ENCODE assay signal across 9 cellular contexts in genomic region chr2:46230115-46230571, GRCh38.
DNase-seq lines count a peak whose midpoint lies in the region; ATAC-seq, FAIRE-seq and TF ChIP-seq lines count a peak whose summit lies in the region.
"Had no signal": no experiment of that assay in that cellular context is flagged by ENCODE, and none has a peak within 500 bp of the region (broad histone marks: within the 10 kb centered on the region; RNA-seq: fewer than 3 reads in every experiment).

No MANE protein-coding gene starts in this region.

- peaks cover 40% of the 10 kb centered on the region for H3K4me1 ChIP-seq in left ventricle myocardium inferior

- no peak for FAIRE-seq in RCC 7860 (lab: Jason Lieb, UNC)

- no peaks in the 10 kb centered on the region for H3K36me3 ChIP-seq in left ventricle myocardium inferior

- peaks cover 4% of the 10 kb centered on the region for H3K9me3 ChIP-seq in left ventricle myocardium inferior (replicated peaks)

- DNase-seq in activated T-cell treated with anti-CD3 and anti-CD28 coated beads, Interleukin-2, amount 50 U/mL, for 1 hour: peak; percentile 45
- DNase-seq in activated T-cell treated with anti-CD3 and anti-CD28 coated beads for 4 hours: no peak
- DNase-seq in RCC 7860 (ENCODE audit: low spot score): peak; percentile 50
- DNase-seq in left ventricle myocardium inferior: peak; percentile 38
- DNase-seq in DMS 273 (lab: John Stamatoyannopoulos, UW; ENCODE audit: unreplicated experiment): no peak
- no peak for DNase-seq in dedifferentiated amniotic fluid mesenchymal stem cell (ENCODE audit: extremely low spot score)
- DNase-seq in NCI-H774 (lab: John Stamatoyannopoulos, UW): no peak

- no peaks in the 10 kb centered on the region for H3K27me3 ChIP-seq in left ventricle myocardium inferior (ENCODE audit: low read depth)

- intact Hi-C loops in left ventricle myocardium inferior (cut with micrococcal nuclease): no loop called here

- TF ChIP-seq CTCF in left ventricle myocardium inferior (IDR thresholded peaks at IDR 0.05; ENCODE audit: borderline replicate concordance): peak; percentile 61

- peak; percentile 26 for ATAC-seq in HG02870 (IDR thresholded peaks at IDR 0.05; ENCODE audit: unreplicated experiment)

- no peak overlapping the region for H3K4me3 ChIP-seq in left ventricle myocardium inferior

- peak overlapping the region; percentile 80 for H3K27ac ChIP-seq in left ventricle myocardium inferior (replicated peaks)
- H3K27ac ChIP-seq: C4-2B had no signal

Comparison
In these comparisons a context has a peak if more than half of its experiments do, and no peak if none do; other contexts are left out.
1. DNase-seq: peak in activated T-cell treated with anti-CD3 and anti-CD28 coated beads, Interleukin-2, amount 50 U/mL, for 1 hour (single experiment), RCC 7860 (single experiment) and left ventricle myocardium inferior (single experiment); none in activated T-cell treated with anti-CD3 and anti-CD28 coated beads for 4 hours (single experiment), DMS 273 (single experiment), dedifferentiated amniotic fluid mesenchymal stem cell (single experiment) and NCI-H774 (single experiment).